ENCODE assay signal across 8 cellular contexts in the genomic region with DNA sequence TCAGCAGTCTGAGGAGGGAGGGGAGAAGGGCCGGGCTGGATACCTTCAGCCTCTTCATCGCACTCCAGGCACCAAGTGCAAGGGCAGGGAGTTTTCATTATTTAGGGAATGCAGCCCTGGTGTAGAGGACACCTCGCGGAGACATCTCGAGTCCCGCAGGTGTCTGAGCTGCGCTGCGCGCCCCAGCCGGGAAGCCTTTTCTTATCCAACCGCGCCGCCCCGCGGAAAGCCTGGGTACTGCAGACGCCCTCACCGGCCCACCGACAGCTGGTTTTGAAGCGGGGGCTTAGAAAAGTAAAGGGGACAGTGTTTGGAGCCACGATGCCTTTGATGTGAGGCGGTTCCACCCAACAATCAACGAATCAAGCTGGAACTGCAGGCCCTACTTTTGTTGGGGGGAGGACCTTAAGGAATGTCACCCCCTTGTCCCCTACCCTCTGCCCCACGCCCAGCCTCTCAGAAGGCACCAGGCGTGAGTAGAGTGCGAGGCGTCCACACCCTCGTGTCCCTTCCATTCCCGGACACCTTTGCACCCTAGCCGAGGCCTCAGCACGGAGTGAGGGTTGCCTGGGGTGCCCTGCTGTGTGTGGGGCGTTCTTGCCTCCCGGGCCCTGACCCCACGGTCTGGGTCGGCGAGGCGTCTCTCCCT. TPM values are rescaled to one million over a fixed set of nuclear protein-coding genes. Genes with fewer than 3 reads are reported as not detected.
DNase-seq lines count a peak whose midpoint lies in the region; ATAC-seq and TF ChIP-seq lines count a peak whose summit lies in the region.

No MANE protein-coding gene starts in this region.

- CTCF ChIA-PET in BJ (lab: Yijun Ruan, JAX), result interaction anchor here (0.5 to 16.9 kb wide), 48 partner anchors 9 to 669 kb away, joined by 3 to 208 read pairs (median 4); a partner anchor contains a TSS

- peaks cover 13% of the 10 kb centered on the region for H4K20me1 ChIP-seq in GM23338 (replicated peaks; ENCODE audit: insufficient read depth)

- no peaks in the 10 kb centered on the region for H3K79me2 ChIP-seq in GM23338 (replicated peaks; ENCODE audit: insufficient read depth)

- H3K36me3 Mint-ChIP-seq in GM23338 (ENCODE audit: low read depth), result peaks cover 11% of the 10 kb centered on the region
- no peaks in the 10 kb centered on the region for H3K36me3 Mint-ChIP-seq in memory B cell

- peak overlapping the region; percentile 44 for H3K4me3 ChIP-seq in BJ (ENCODE audit: low read depth, low read length)
- peak overlapping the region; percentile 70 for H3K4me3 ChIP-seq in GM23338
- H3K4me3 ChIP-seq in effector memory CD4-positive, alpha-beta T cell (ENCODE audit: insufficient read depth, low read depth, low read length, poor library complexity, severe bottlenecking), result peak overlapping the region; percentile 62

- H3K27ac ChIP-seq in GM23338 (ENCODE audit: low read depth), result no peak overlapping the region
- H3K27ac ChIP-seq in effector memory CD4-positive, alpha-beta T cell (ENCODE audit: insufficient read depth, low read length, poor library complexity, severe bottlenecking), result no peak overlapping the region

- 0 out of 2 replicates have a peak, but pooled peaks cover 3% of the 10 kb centered on the region for H3K9me2 ChIP-seq in GM23338 (ENCODE audit: insufficient read depth)

- peak; percentile 61 for ATAC-seq in GM23338
- peak; percentile 45 for ATAC-seq in memory B cell (ENCODE audit: low read depth)
- ATAC-seq in GM21381 (IDR thresholded peaks at IDR 0.05; ENCODE audit: unreplicated experiment), result no peak

- TF ChIP-seq CTCF in BJ (IDR thresholded peaks at IDR 0.05; ENCODE audit: insufficient read depth, low read depth, low read length) (peak; percentile 99), GM23338 (conservative IDR thresholded peaks at IDR 0.05; ENCODE audit: low read depth in 2 of 2) (peak; percentile 93 to 97)

- H3K9me3 Mint-ChIP-seq in GM23338 (peaks cover 2% of the 10 kb centered on the region; the same call in 2 of the 3 replicates), memory B cell (no peaks in the 10 kb centered on the region)

- peaks cover 26% of the 10 kb centered on the region for H3F3A ChIP-seq in GM23338 (replicated peaks; ENCODE audit: low read depth)

- peak overlapping the region; percentile 94 for H3K4me2 ChIP-seq in GM23338

- peaks cover 40% of the 10 kb centered on the region for H3K27me3 ChIP-seq in BJ (ENCODE audit: control insufficient read depth, insufficient read depth, low read length)
- peaks cover 68% of the 10 kb centered on the region for H3K27me3 ChIP-seq in GM23338 (ENCODE audit: insufficient read depth)
- H3K27me3 ChIP-seq in effector memory CD4-positive, alpha-beta T cell (replicated peaks; ENCODE audit: control insufficient read depth, insufficient read depth, low read length, poor library complexity, severe bottlenecking), result peaks cover 51% of the 10 kb centered on the region

- H3K36me3 ChIP-seq in BJ (ENCODE audit: control insufficient read depth, insufficient read depth, low read length) (no peaks in the 10 kb centered on the region), GM23338 (ENCODE audit: insufficient read depth) (no peaks in the 10 kb centered on the region)
- no peaks in the 10 kb centered on the region for H3K36me3 ChIP-seq in effector memory CD4-positive, alpha-beta T cell (ENCODE audit: control insufficient read depth, insufficient read depth, low read length)

- H3K9me3 ChIP-seq in effector memory CD4-positive, alpha-beta T cell (ENCODE audit: control insufficient read depth, low read length), result no peaks in the 10 kb centered on the region

- H2AFZ ChIP-seq in GM23338, result peak overlapping the region; percentile 97

- H3K4me1 Mint-ChIP-seq in GM23338, result peaks cover 38% of the 10 kb centered on the region
- H3K4me1 Mint-ChIP-seq in memory B cell, result peaks cover 9% of the 10 kb centered on the region

- POLR2A ChIA-PET in BJ (lab: Charles Lee), result no interaction called here

- DNase-seq in BJ (ENCODE audit: low read depth) (no peak), GM23338 (ENCODE audit: low spot score) (peak; percentile 90), NCI-H446 treated with DMSO at 0.1 percent for 48 hours (lab: John Stamatoyannopoulos, UW) (peak; percentile 25), memory B cell (ENCODE audit: low spot score in 2 of 2) (peak; percentile 78 to 87)
- peak; percentile 42 to 73 for DNase-seq in activated CD8-positive, alpha-beta memory T cell treated with anti-CD3 and anti-CD28 coated beads for 1 hour (ENCODE audit: extremely low read depth in 1 of 2, low read depth in 1 of 2)
- DNase-seq in effector memory CD4-positive, alpha-beta T cell, result peak; percentile 49 to 57 (median 51)
- peak; percentile 54 to 73 for DNase-seq in stimulated activated CD8-positive, alpha-beta memory T cell treated with anti-CD3 and anti-CD28 coated beads, Interleukin-2, amount 100 ng/mL, for 1 hour (ENCODE audit: low read depth in 2 of 2)

- peaks cover 32% of the 10 kb centered on the region for H3K4me1 ChIP-seq in GM23338 (ENCODE audit: insufficient read depth)
- peaks cover 19% of the 10 kb centered on the region for H3K4me1 ChIP-seq in effector memory CD4-positive, alpha-beta T cell (ENCODE audit: control insufficient read depth, insufficient read depth, low read length, poor library complexity, severe bottlenecking)

- H3K27me3 Mint-ChIP-seq in GM23338 (ENCODE audit: insufficient read depth, low read depth, poor library complexity) (peaks cover 70% of the 10 kb centered on the region), memory B cell (peaks cover 21% of the 10 kb centered on the region)

- H3K27ac Mint-ChIP-seq in GM23338 (no peak overlapping the region), memory B cell (no peak overlapping the region)

- H3K4me3 Mint-ChIP-seq in GM23338 (peak overlapping the region; percentile 66), memory B cell (peak overlapping the region; percentile 34)

TF ChIP-seq in GM23338, 12 proteins besides CTCF, POLR2A, EP300 and RAD21 (continues in another document):
- no peak for TF ChIP-seq EZH2 (IDR thresholded peaks at IDR 0.05; ENCODE audit: low read depth, unreplicated experiment)
- TF ChIP-seq, protein P1, sequence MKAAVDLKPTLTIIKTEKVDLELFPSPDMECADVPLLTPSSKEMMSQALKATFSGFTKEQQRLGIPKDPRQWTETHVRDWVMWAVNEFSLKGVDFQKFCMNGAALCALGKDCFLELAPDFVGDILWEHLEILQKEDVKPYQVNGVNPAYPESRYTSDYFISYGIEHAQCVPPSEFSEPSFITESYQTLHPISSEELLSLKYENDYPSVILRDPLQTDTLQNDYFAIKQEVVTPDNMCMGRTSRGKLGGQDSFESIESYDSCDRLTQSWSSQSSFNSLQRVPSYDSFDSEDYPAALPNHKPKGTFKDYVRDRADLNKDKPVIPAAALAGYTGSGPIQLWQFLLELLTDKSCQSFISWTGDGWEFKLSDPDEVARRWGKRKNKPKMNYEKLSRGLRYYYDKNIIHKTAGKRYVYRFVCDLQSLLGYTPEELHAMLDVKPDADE (IDR thresholded peaks at IDR 0.05), result no peak
- TF ChIP-seq, protein P2, sequence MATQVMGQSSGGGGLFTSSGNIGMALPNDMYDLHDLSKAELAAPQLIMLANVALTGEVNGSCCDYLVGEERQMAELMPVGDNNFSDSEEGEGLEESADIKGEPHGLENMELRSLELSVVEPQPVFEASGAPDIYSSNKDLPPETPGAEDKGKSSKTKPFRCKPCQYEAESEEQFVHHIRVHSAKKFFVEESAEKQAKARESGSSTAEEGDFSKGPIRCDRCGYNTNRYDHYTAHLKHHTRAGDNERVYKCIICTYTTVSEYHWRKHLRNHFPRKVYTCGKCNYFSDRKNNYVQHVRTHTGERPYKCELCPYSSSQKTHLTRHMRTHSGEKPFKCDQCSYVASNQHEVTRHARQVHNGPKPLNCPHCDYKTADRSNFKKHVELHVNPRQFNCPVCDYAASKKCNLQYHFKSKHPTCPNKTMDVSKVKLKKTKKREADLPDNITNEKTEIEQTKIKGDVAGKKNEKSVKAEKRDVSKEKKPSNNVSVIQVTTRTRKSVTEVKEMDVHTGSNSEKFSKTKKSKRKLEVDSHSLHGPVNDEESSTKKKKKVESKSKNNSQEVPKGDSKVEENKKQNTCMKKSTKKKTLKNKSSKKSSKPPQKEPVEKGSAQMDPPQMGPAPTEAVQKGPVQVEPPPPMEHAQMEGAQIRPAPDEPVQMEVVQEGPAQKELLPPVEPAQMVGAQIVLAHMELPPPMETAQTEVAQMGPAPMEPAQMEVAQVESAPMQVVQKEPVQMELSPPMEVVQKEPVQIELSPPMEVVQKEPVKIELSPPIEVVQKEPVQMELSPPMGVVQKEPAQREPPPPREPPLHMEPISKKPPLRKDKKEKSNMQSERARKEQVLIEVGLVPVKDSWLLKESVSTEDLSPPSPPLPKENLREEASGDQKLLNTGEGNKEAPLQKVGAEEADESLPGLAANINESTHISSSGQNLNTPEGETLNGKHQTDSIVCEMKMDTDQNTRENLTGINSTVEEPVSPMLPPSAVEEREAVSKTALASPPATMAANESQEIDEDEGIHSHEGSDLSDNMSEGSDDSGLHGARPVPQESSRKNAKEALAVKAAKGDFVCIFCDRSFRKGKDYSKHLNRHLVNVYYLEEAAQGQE (IDR thresholded peaks at IDR 0.05; ENCODE audit: unreplicated experiment), result no peak

RNA-seq across cellular contexts. Expression of a gene that starts 8.6 kb away (rescaled TPM):
- polyA plus RNA-seq in BJ (2011; rRNA removed) (not detected in 2 replicates), GM23338 (2016; fragmentation: Nextera tagmentation; extraction: Ambion mirVana) (not detected in 2 replicates)
- polyA minus RNA-seq in BJ (2011; rRNA and poly(A)+ RNA removed), result not detected in 2 replicates
- total RNA-seq in GM23338 (2014; rRNA removed; shearing (Covaris generic)), result not detected in 2 replicates
